19 cellular contexts compared by ENCODE assay signal in genomic region chrX:70088281-70088680, GRCh38. TPM values are rescaled to one million over a fixed set of nuclear protein-coding genes. Genes with fewer than 3 reads are reported as not detected.
A peak's percentile ranks its signal among the peaks of the same experiment; 100 is the strongest.
DNase-seq lines count a peak whose midpoint lies in the region; ATAC-seq, FAIRE-seq and TF ChIP-seq lines count a peak whose summit lies in the region.
"Had no signal": no experiment of that assay in that cellular context is flagged by ENCODE, and none has a peak within 500 bp of the region (broad histone marks: within the 10 kb centered on the region; RNA-seq: fewer than 3 reads in every experiment).

No MANE protein-coding gene starts in this region.

- intact Hi-C loops in K562 (cut with micrococcal nuclease) (no loop called here), mucosa of descending colon (cut with DNase I, micrococcal nuclease) (no loop called here)

- H3K27ac Mint-ChIP-seq in mesothelial cell of epicardium (peak overlapping the region; percentile 79), endothelial cell (ENCODE audit: unreplicated experiment) (no peak overlapping the region)
- H3K27ac Mint-ChIP-seq: H9 had no signal

- no peak overlapping the region for H3K4me3 ChIP-seq in AG10803 (ENCODE audit: low read length)
- H3K4me3 ChIP-seq in K562: no peak overlapping the region
- H3K4me3 ChIP-seq in mucosa of descending colon: no peak overlapping the region
- H3K4me3 ChIP-seq: PC-9 had no signal

- H3K27me3 Mint-ChIP-seq in mesothelial cell of epicardium (ENCODE audit: low read depth) (peaks cover 2% of the 10 kb centered on the region), endothelial cell (ENCODE audit: unreplicated experiment) (no peaks in the 10 kb centered on the region)

- TF ChIP-seq POLR2A in K562 (conservative IDR thresholded peaks at IDR 0.05): no peak

- H3K4me1 Mint-ChIP-seq in mesothelial cell of epicardium (peaks cover 10% of the 10 kb centered on the region), endothelial cell (ENCODE audit: unreplicated experiment) (peaks cover 6% of the 10 kb centered on the region)

- no peaks in the 10 kb centered on the region for H3K9me1 ChIP-seq in K562 (ENCODE audit: control insufficient read depth, insufficient read depth, low read length)

- no peak overlapping the region for H3K9ac ChIP-seq in K562 (ENCODE audit: insufficient read depth in 1 of 2, low read depth in 2 of 2, low read length in 2 of 2)

- H3K9me3 ChIP-seq in K562 (replicated peaks; ENCODE audit: control insufficient read depth, insufficient read depth, low read depth, low read length) (no peaks in the 10 kb centered on the region), mucosa of descending colon (no peaks in the 10 kb centered on the region)

- H3K4me1 ChIP-seq in K562 (replicated peaks in 1 of 2; ENCODE audit: control insufficient read depth in 2 of 2, insufficient read depth in 2 of 2, low read length in 2 of 2): no peaks in the 10 kb centered on the region
- H3K4me1 ChIP-seq in mucosa of descending colon (ENCODE audit: low read depth): no peaks in the 10 kb centered on the region

- H3K9me3 Mint-ChIP-seq in mesothelial cell of epicardium (peaks cover 2% of the 10 kb centered on the region), endothelial cell (ENCODE audit: unreplicated experiment) (no peaks in the 10 kb centered on the region)

- FAIRE-seq in K562 (lab: Jason Lieb, UNC): no peak
- FAIRE-seq: GM12892 had no signal

- no peak overlapping the region for H3K4me3 Mint-ChIP-seq in mesothelial cell of epicardium
- no peak overlapping the region for H3K4me3 Mint-ChIP-seq in endothelial cell (ENCODE audit: unreplicated experiment)
- H3K4me3 Mint-ChIP-seq: H9 had no signal

- in situ Hi-C loops in K562 (cut with MboI): no loop called here

- H2AFZ ChIP-seq in K562 (ENCODE audit: low read depth, low read length): no peak overlapping the region
- H2AFZ ChIP-seq: PC-9 had no signal

- no peaks in the 10 kb centered on the region for H3K36me3 Mint-ChIP-seq in mesothelial cell of epicardium
- no peaks in the 10 kb centered on the region for H3K36me3 Mint-ChIP-seq in endothelial cell (ENCODE audit: low read depth, unreplicated experiment)

- H4K20me1 ChIP-seq in K562 (replicated peaks; ENCODE audit: control insufficient read depth, insufficient read depth, low read length): no peaks in the 10 kb centered on the region; the same call in 1 of the 2 replicates

- TF ChIP-seq RAD21 in K562 (CRISPR knock-in tag; conservative IDR thresholded peaks at IDR 0.05 in 1 of 2, IDR thresholded peaks at IDR 0.05 in 1 of 2): no peak

- POLR2A ChIA-PET in K562 (lab: Yijun Ruan, JAX): interaction anchor here (0.8 kb wide), 1 partner anchor 14 kb away, joined by 3 read pairs; no protein-coding TSS in a partner anchor

- no peak for TF ChIP-seq CTCF in AG10803 (conservative IDR thresholded peaks at IDR 0.05; ENCODE audit: low read length)
- TF ChIP-seq CTCF in K562 (IDR thresholded peaks at IDR 0.05 in 2 of 3, conservative IDR thresholded peaks at IDR 0.05 in 1 of 3; ENCODE audit: insufficient read depth in 2 of 3, low read depth in 1 of 3, low read length in 3 of 3): no peak
- no peak for TF ChIP-seq CTCF in mesothelial cell of epicardium (IDR thresholded peaks at IDR 0.05; ENCODE audit: unreplicated experiment)
- TF ChIP-seq CTCF in endothelial cell (IDR thresholded peaks at IDR 0.05; ENCODE audit: unreplicated experiment): no peak
- TF ChIP-seq CTCF in mucosa of descending colon (IDR thresholded peaks at IDR 0.05): no peak

- CTCF ChIA-PET in K562 (lab: Yijun Ruan, JAX; ENCODE audit: low intra/inter-chr PET ratio): no interaction called here

- ATAC-seq in K562: no peak
- no peak for ATAC-seq in GM21447 (IDR thresholded peaks at IDR 0.05; ENCODE audit: unreplicated experiment)
- ATAC-seq in mucosa of descending colon: no peak

- no peak overlapping the region for H3K4me2 ChIP-seq in K562 (ENCODE audit: insufficient read depth, low read length)
- H3K4me2 ChIP-seq: PC-9 had no signal

- H3K36me3 ChIP-seq in K562 (ENCODE audit: control insufficient read depth, insufficient read depth, low read length) (no peaks in the 10 kb centered on the region), mucosa of descending colon (ENCODE audit: low read depth) (no peaks in the 10 kb centered on the region)

- no peaks in the 10 kb centered on the region for H3K79me2 ChIP-seq in K562 (ENCODE audit: control insufficient read depth, insufficient read depth, low read length)

- no peak for TF ChIP-seq EP300 in K562 (IDR thresholded peaks at IDR 0.05; ENCODE audit: low read length)

- no peak overlapping the region for H3K27ac ChIP-seq in K562 (ENCODE audit: extremely low read depth, low read depth, low read length)
- H3K27ac ChIP-seq: PC-9 had no signal

- H3K27me3 ChIP-seq in K562 (ENCODE audit: control insufficient read depth in 2 of 2, insufficient read depth in 2 of 2, low read length in 2 of 2): peaks cover 0 to 8% of the 10 kb centered on the region in 2 experiments; a peak in 1 of 5 replicates

- BruUV-seq in K562 (replicated peaks; lab: Mats Ljungman, UMichigan): no TSS peak

- DNase-seq in AG10803 (ENCODE audit: low read depth) (peak; percentile 82), GM04503 (ENCODE audit: low read depth) (peak; percentile 27), K562 (ENCODE audit: extremely low read depth in 1 of 4, low spot score in 3 of 4) (no peak), mesothelial cell of epicardium (ENCODE audit: low spot score in 2 of 2, unreplicated experiment in 2 of 2) (no peak), endothelial cell (ENCODE audit: low spot score) (no peak), mucosa of descending colon (no peak)
- no peak for DNase-seq in activated naive CD4-positive, alpha-beta T cell treated with Interleukin-2 at 50 U/mL for 16 hours
- DNase-seq: C1 segment of cervical spinal cord, DND-41, GDM1, H9, NCI-H187 treated with DMSO at 0.1 percent for 48 hours, NCI-H2171, NCI-H748 treated with DMSO at 0.1 percent for 48 hours, PC-9 had no signal

- WGBS in K562 (ENCODE audit: insufficient coverage, low coverage, missing lambda C conversion rate): 2% methylated on average over 8 of the region's 8 CpGs

RNA-seq across cellular contexts. Expression of gene OTUD6A, which starts 26.0 kb away (rescaled TPM):
- not detected in 2 replicates for total RNA-seq in K562 (2011; cell fraction: chromatin; rRNA removed; ENCODE audit: low replicate concordance)
- not detected in 2 replicates for total RNA-seq in K562 (2011; cell fraction: nucleolus; rRNA removed)
- not detected in 2 replicates for total RNA-seq in K562 (2011; cell fraction: nucleoplasm; rRNA removed)
- total RNA-seq in K562 (2014; rRNA removed) (0.12 TPM in 1 of 2 replicates, not detected in the other), K562 (2014; rRNA removed; fragmentation: Illumina TruSeq; extraction: Trizol) (not detected in 2 replicates), K562 (2015; rRNA removed; fragmentation: Illumina TruSeq; extraction: Trizol) (not detected in 2 replicates), K562 (2021) (not detected in 2 replicates), mesothelial cell of epicardium (not detected in 3 replicates), endothelial cell (ENCODE audit: unreplicated experiment) (not detected), mucosa of descending colon (not detected)
- polyA plus RNA-seq in K562 (2011; rRNA removed) (not detected in 2 replicates), K562 (2014; fragmentation: Illumina TruSeq; extraction: Trizol) (not detected in 2 replicates), K562 (2014; fragmentation: Nextera tagmentation; extraction: Ambion mirVana) (not detected), K562 (2014; rRNA removed) (not detected in 2 replicates)
- not detected in 2 replicates for polyA plus RNA-seq in K562 (2011; cell fraction: cytosol; rRNA removed)
- polyA plus RNA-seq in K562 (2011; cell fraction: nucleus; rRNA removed): not detected in 2 replicates
- 0.08 and 0.37 TPM in 2 replicates for polyA plus RNA-seq in K562 (2012)
- polyA minus RNA-seq in K562 (2011; rRNA and poly(A)+ RNA removed): not detected in 2 replicates
- polyA minus RNA-seq in K562 (2011; cell fraction: cytosol; rRNA and poly(A)+ RNA removed): not detected in 2 replicates
- not detected in 2 replicates for polyA minus RNA-seq in K562 (2011; cell fraction: nucleus; rRNA and poly(A)+ RNA removed)
- total RNA-seq: H9, HT1080, PC-9, SK-MEL-5 had no signal

RNA-seq across cellular contexts. Expression of gene AWAT2, which starts 38.5 kb away (rescaled TPM):
- not detected in 2 replicates for total RNA-seq in K562 (2011; cell fraction: chromatin; rRNA removed; ENCODE audit: low replicate concordance)
- not detected in 2 replicates for total RNA-seq in K562 (2011; cell fraction: nucleolus; rRNA removed)
- not detected in 2 replicates for total RNA-seq in K562 (2011; cell fraction: nucleoplasm; rRNA removed)
- total RNA-seq in K562 (2014; rRNA removed) (not detected in 2 replicates), K562 (2014; rRNA removed; fragmentation: Illumina TruSeq; extraction: Trizol) (not detected in 2 replicates), K562 (2015; rRNA removed; fragmentation: Illumina TruSeq; extraction: Trizol) (not detected in 2 replicates), K562 (2021) (not detected in 2 replicates), mesothelial cell of epicardium (not detected in 3 replicates), endothelial cell (ENCODE audit: unreplicated experiment) (not detected), mucosa of descending colon (not detected)
- polyA plus RNA-seq in K562 (2011; rRNA removed) (not detected in 2 replicates), K562 (2014; fragmentation: Illumina TruSeq; extraction: Trizol) (not detected in 2 replicates), K562 (2014; fragmentation: Nextera tagmentation; extraction: Ambion mirVana) (not detected), K562 (2014; rRNA removed) (not detected in 2 replicates)
- not detected in 2 replicates for polyA plus RNA-seq in K562 (2011; cell fraction: cytosol; rRNA removed)
- not detected in 2 replicates for polyA plus RNA-seq in K562 (2011; cell fraction: nucleus; rRNA removed)
- not detected in 2 replicates for polyA plus RNA-seq in K562 (2012)
- not detected in 2 replicates for polyA minus RNA-seq in K562 (2011; rRNA and poly(A)+ RNA removed)
- polyA minus RNA-seq in K562 (2011; cell fraction: cytosol; rRNA and poly(A)+ RNA removed): not detected in 2 replicates
- not detected in 2 replicates for polyA minus RNA-seq in K562 (2011; cell fraction: nucleus; rRNA and poly(A)+ RNA removed)
- total RNA-seq: H9, PC-9, SK-MEL-5 had no signal

RNA-seq across cellular contexts. Expression of gene IGBP1, which starts 45.0 kb away (rescaled TPM):
- 12.5 and 13.5 TPM in 2 replicates for total RNA-seq in K562 (2011; cell fraction: chromatin; rRNA removed; ENCODE audit: low replicate concordance)
- 14.3 and 15.3 TPM in 2 replicates for total RNA-seq in K562 (2011; cell fraction: nucleolus; rRNA removed)
- total RNA-seq in K562 (2011; cell fraction: nucleoplasm; rRNA removed): 15.7 and 19.6 TPM in 2 replicates
- total RNA-seq in K562 (2014; rRNA removed) (42.4 and 47.3 TPM in 2 replicates), K562 (2014; rRNA removed; fragmentation: Illumina TruSeq; extraction: Trizol) (48.2 and 55.2 TPM in 2 replicates), K562 (2015; rRNA removed; fragmentation: Illumina TruSeq; extraction: Trizol) (35.3 and 36.6 TPM in 2 replicates), K562 (2021) (37.3 and 40.3 TPM in 2 replicates), mesothelial cell of epicardium (60.1 to 63.9 TPM (median 61.1 TPM) in 3 replicates), endothelial cell (ENCODE audit: unreplicated experiment) (69.1 TPM), mucosa of descending colon (10 to 100 TPM; 51.8 to 78.4 (median 69.7) TPM)
- polyA plus RNA-seq in K562 (2011; rRNA removed) (83.1 and 91.8 TPM in 2 replicates), K562 (2014; fragmentation: Illumina TruSeq; extraction: Trizol) (55.0 and 58.4 TPM in 2 replicates), K562 (2014; fragmentation: Nextera tagmentation; extraction: Ambion mirVana) (10 to 100 TPM; 79.3 to 91.5 TPM), K562 (2014; rRNA removed) (41.2 and 52.8 TPM in 2 replicates)
- 37.3 and 61.2 TPM in 2 replicates for polyA plus RNA-seq in K562 (2011; cell fraction: cytosol; rRNA removed)
- 14.7 and 27.9 TPM in 2 replicates for polyA plus RNA-seq in K562 (2011; cell fraction: nucleus; rRNA removed)
- 40.0 and 95.2 TPM in 2 replicates for polyA plus RNA-seq in K562 (2012)
- 62.9 and 98.2 TPM in 2 replicates for polyA minus RNA-seq in K562 (2011; rRNA and poly(A)+ RNA removed)
- 17.2 and 22.7 TPM in 2 replicates for polyA minus RNA-seq in K562 (2011; cell fraction: cytosol; rRNA and poly(A)+ RNA removed)
- 8.8 and 13.3 TPM in 2 replicates for polyA minus RNA-seq in K562 (2011; cell fraction: nucleus; rRNA and poly(A)+ RNA removed)

Comparison
In these comparisons a context has a peak if more than half of its experiments do, and no peak if none do; other contexts are left out.
1. DNase-seq: peak in AG10803 (single experiment) and GM04503 (single experiment); none in K562 (0 of 4), mesothelial cell of epicardium (0 of 2), endothelial cell (single experiment), activated naive CD4-positive, alpha-beta T cell treated with Interleukin-2 at 50 U/mL for 16 hours (single experiment) and mucosa of descending colon (0 of 3).